ENCODE assay signal across 1 cellular context in genomic region chr7:44638611-44639557, GRCh38.
TF ChIP-seq lines count a peak whose summit lies in the region.

No MANE protein-coding gene starts in this region.

TF ChIP-seq in GM12878, 131 proteins besides CTCF, POLR2A, EP300 and RAD21 (continued from another document):
- TF ChIP-seq KDM1A (IDR thresholded peaks at IDR 0.05; ENCODE audit: borderline replicate concordance) (no peak), SIX5 (IDR thresholded peaks at IDR 0.05; ENCODE audit: low read depth, low read length, severe bottlenecking) (peak; percentile 7), JUND (IDR thresholded peaks at IDR 0.05; ENCODE audit: low read depth, low read length) (peak; percentile 96), MEF2A (IDR thresholded peaks at IDR 0.05; ENCODE audit: insufficient read depth, low read depth, low read length) (peak; percentile 66; the same call in 1 of the 2 replicates), MTA3 (IDR thresholded peaks at IDR 0.05; ENCODE audit: borderline replicate concordance, low read length) (peak; percentile 78; the same call in 1 of the 2 replicates), E2F4 (IDR thresholded peaks at IDR 0.05; ENCODE audit: low read depth, low read length) (no peak), KAT2A (conservative IDR thresholded peaks at IDR 0.05; ENCODE audit: control insufficient read depth, low read depth, low read length) (no peak), ZBTB11 (CRISPR knock-in tag; IDR thresholded peaks at IDR 0.05) (no peak)
